In genomic region chr1:235999259-235999925, GRCh38 we compare ENCODE assay signal across 8 cellular contexts.
DNase-seq lines count a peak whose midpoint lies in the region; ATAC-seq and TF ChIP-seq lines count a peak whose summit lies in the region.

No MANE protein-coding gene starts in this region.

- no peaks in the 10 kb centered on the region for H3K27me3 Mint-ChIP-seq in T-helper 17 cell
- peaks cover 0 to 8% of the 10 kb centered on the region in 2 donors for H3K27me3 Mint-ChIP-seq in natural killer cell treated with Interleukin-12 subunit alpha and Interleukin-12 subunit beta and Interleukin-15 and Interleukin-18, amount 100 ng/mL, for 72 hours

- peak; percentile 39 to 74 (median 44) for DNase-seq in T-helper 17 cell
- peak; percentile 45 for DNase-seq in astrocyte of the cerebellum (ENCODE audit: low read depth)
- DNase-seq in natural killer cell treated with Interleukin-12 subunit alpha and Interleukin-12 subunit beta and Interleukin-15 and Interleukin-18, amount 100 ng/mL, for 72 hours (ENCODE audit: low spot score): peak; percentile 71
- no peak for DNase-seq in HuH-7.5 (ENCODE audit: low spot score)
- no peak for DNase-seq in DMS 273 (lab: John Stamatoyannopoulos, UW; ENCODE audit: unreplicated experiment)

- 67% methylated on average over 8 of the region's 8 CpGs for WGBS in urinary bladder

- H3K36me3 Mint-ChIP-seq in T-helper 17 cell (ENCODE audit: low read depth): peaks cover 3% of the 10 kb centered on the region
- no peaks in the 10 kb centered on the region for H3K36me3 Mint-ChIP-seq in natural killer cell treated with Interleukin-12 subunit alpha and Interleukin-12 subunit beta and Interleukin-15 and Interleukin-18, amount 100 ng/mL, for 72 hours

- H3K27ac Mint-ChIP-seq in T-helper 17 cell: peak overlapping the region; percentile 95
- H3K27ac Mint-ChIP-seq in natural killer cell treated with Interleukin-12 subunit alpha and Interleukin-12 subunit beta and Interleukin-15 and Interleukin-18, amount 100 ng/mL, for 72 hours: peak overlapping the region; percentile 78 to 93

- H3K4me1 Mint-ChIP-seq in T-helper 17 cell: peaks cover 31% of the 10 kb centered on the region
- peaks cover 24 to 32% of the 10 kb centered on the region in 2 donors for H3K4me1 Mint-ChIP-seq in natural killer cell treated with Interleukin-12 subunit alpha and Interleukin-12 subunit beta and Interleukin-15 and Interleukin-18, amount 100 ng/mL, for 72 hours (ENCODE audit: low read depth in 2 of 2)

- ATAC-seq in GM18867 (IDR thresholded peaks at IDR 0.05; ENCODE audit: unreplicated experiment): peak; percentile 81
- peak; percentile 84 for ATAC-seq in HG02981 (IDR thresholded peaks at IDR 0.05; ENCODE audit: unreplicated experiment)
- ATAC-seq in T-helper 17 cell: peak; percentile 85
- ATAC-seq in natural killer cell treated with Interleukin-12 subunit alpha and Interleukin-12 subunit beta and Interleukin-15 and Interleukin-18, amount 100 ng/mL, for 72 hours: peak; percentile 91 to 95

- no peaks in the 10 kb centered on the region for H3K9me3 ChIP-seq in T-helper 17 cell (ENCODE audit: control insufficient read depth, low read length, poor library complexity, severe bottlenecking)

- peak overlapping the region; percentile 41 for H3K27ac ChIP-seq in urinary bladder (ENCODE audit: low read depth)

- H3K36me3 ChIP-seq in urinary bladder (ENCODE audit: insufficient read depth): no peaks in the 10 kb centered on the region

- no peaks in the 10 kb centered on the region for H3K9me3 Mint-ChIP-seq in natural killer cell treated with Interleukin-12 subunit alpha and Interleukin-12 subunit beta and Interleukin-15 and Interleukin-18, amount 100 ng/mL, for 72 hours

- in situ Hi-C loops in astrocyte of the cerebellum (cut with HindIII; ENCODE audit: low sequenced_read_pairs): no loop called here

- no peak for TF ChIP-seq CTCF in astrocyte of the cerebellum (IDR thresholded peaks at IDR 0.05; ENCODE audit: low read depth, low read length, missing control alignments)

- H3K4me3 Mint-ChIP-seq in T-helper 17 cell: peak overlapping the region; percentile 52
- peak overlapping the region; percentile 73 for H3K4me3 Mint-ChIP-seq in natural killer cell treated with Interleukin-12 subunit alpha and Interleukin-12 subunit beta and Interleukin-15 and Interleukin-18, amount 100 ng/mL, for 72 hours

- no peaks in the 10 kb centered on the region for H3K4me1 ChIP-seq in urinary bladder (ENCODE audit: insufficient read depth)

- H3K4me3 ChIP-seq in astrocyte of the cerebellum (ENCODE audit: low read depth, low read length) (no peak overlapping the region), urinary bladder (ENCODE audit: low read depth, low read length) (no peak overlapping the region)

Comparison
In these comparisons a context has a peak if more than half of its experiments do, and no peak if none do; other contexts are left out.
1. DNase-seq: peak in T-helper 17 cell (3 of 3), astrocyte of the cerebellum (single experiment) and natural killer cell treated with Interleukin-12 subunit alpha and Interleukin-12 subunit beta and Interleukin-15 and Interleukin-18, amount 100 ng/mL, for 72 hours (single experiment); none in HuH-7.5 (single experiment) and DMS 273 (single experiment).
2. Peak in every context shown above with its lines, with median percentiles within 50 percentile points of each other: ATAC-seq.